ENCODE assay signal across 8 cellular contexts in the genomic region with DNA sequence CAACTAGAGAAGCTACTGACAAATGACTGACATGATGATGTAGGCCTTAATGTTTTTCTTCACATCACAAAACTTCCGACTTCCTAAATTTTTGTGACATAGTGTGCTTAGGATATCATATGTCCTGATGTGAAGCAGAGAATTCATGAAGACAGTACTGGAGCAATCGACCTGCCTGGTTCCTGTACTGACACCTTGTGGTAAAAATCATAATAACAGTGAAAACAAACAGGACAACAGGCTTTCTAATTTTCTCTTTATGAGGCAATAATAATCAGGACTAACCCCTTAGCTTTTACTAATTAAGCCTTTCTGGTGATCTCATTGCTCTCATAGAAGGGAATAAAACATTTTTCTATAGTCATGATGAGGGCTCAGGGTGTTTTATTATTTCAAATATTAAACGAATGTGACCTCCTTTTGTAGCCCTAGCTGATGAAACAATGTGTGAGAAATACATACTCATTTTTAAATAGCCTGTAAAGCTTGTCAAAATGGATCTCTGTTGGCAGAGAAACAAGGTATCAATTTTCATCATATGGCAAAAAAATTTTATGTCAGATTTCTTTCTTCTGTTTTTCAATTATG.
DNase-seq lines count a peak whose midpoint lies in the region; ATAC-seq and TF ChIP-seq lines count a peak whose summit lies in the region.

No MANE protein-coding gene starts in this region.

- H3K36me3 ChIP-seq in endodermal cell (ENCODE audit: control insufficient read depth, insufficient read depth, low read length) = no peaks in the 10 kb centered on the region

- peak; percentile 82 for ATAC-seq in GM18909 (IDR thresholded peaks at IDR 0.05; ENCODE audit: poor library complexity, unreplicated experiment)
- ATAC-seq in GM18517 (IDR thresholded peaks at IDR 0.05; ENCODE audit: unreplicated experiment) = no peak
- no peak for ATAC-seq in HG03196 (IDR thresholded peaks at IDR 0.05; ENCODE audit: unreplicated experiment)

- H3K9me3 Mint-ChIP-seq in CD14-positive monocyte = peaks cover 1 to 8% (median 2%) of the 10 kb centered on the region in 7 donors
- peaks cover 85% of the 10 kb centered on the region for H3K9me3 Mint-ChIP-seq in endodermal cell

- DNase-seq in CD14-positive monocyte (ENCODE audit: low spot score) (no peak), NCI-H446 (lab: John Stamatoyannopoulos, UW) (peak; percentile 2 to 19), endodermal cell (no peak), retinal pigment epithelial cell (ENCODE audit: low read depth) (no peak), mesenteric fat pad (ENCODE audit: low spot score) (no peak)

- H3K27me3 Mint-ChIP-seq in CD14-positive monocyte (ENCODE audit: low read depth in 3 of 3) (peaks cover 0 to 4% (median 0%) of the 10 kb centered on the region in 3 donors), endodermal cell (ENCODE audit: insufficient read depth) (no peaks in the 10 kb centered on the region)

- H3K27ac Mint-ChIP-seq in CD14-positive monocyte (no peak overlapping the region), endodermal cell (no peak overlapping the region)

- TF ChIP-seq CTCF in CD14-positive monocyte (IDR thresholded peaks at IDR 0.05) (peak; percentile 26), endodermal cell (conservative IDR thresholded peaks at IDR 0.05) (peak; percentile 73), retinal pigment epithelial cell (conservative IDR thresholded peaks at IDR 0.05; ENCODE audit: low read depth, low read length) (peak; percentile 44)

- H3K4me3 ChIP-seq in endodermal cell (ENCODE audit: low read length) = no peak overlapping the region
- H3K4me3 ChIP-seq in retinal pigment epithelial cell (ENCODE audit: low read length) = no peak overlapping the region

- H3K36me3 Mint-ChIP-seq in CD14-positive monocyte (no peaks in the 10 kb centered on the region), endodermal cell (ENCODE audit: low read depth) (no peaks in the 10 kb centered on the region)

- no peak overlapping the region for H3K9ac ChIP-seq in endodermal cell (ENCODE audit: extremely low read depth, low read length, poor library complexity, severe bottlenecking)

- no peaks in the 10 kb centered on the region for H3K4me1 ChIP-seq in endodermal cell (ENCODE audit: control insufficient read depth, insufficient read depth, low read length)

- no peaks in the 10 kb centered on the region for H3K9me3 ChIP-seq in endodermal cell (ENCODE audit: control insufficient read depth, low read length)

- H3K4me1 Mint-ChIP-seq in CD14-positive monocyte = no peaks in the 10 kb centered on the region
- no peaks in the 10 kb centered on the region for H3K4me1 Mint-ChIP-seq in endodermal cell

- H3K27ac ChIP-seq in endodermal cell (ENCODE audit: low read depth, low read length) = no peak overlapping the region

- no peak overlapping the region for H3K4me3 Mint-ChIP-seq in CD14-positive monocyte
- no peak overlapping the region for H3K4me3 Mint-ChIP-seq in endodermal cell

- H3K27me3 ChIP-seq in endodermal cell (ENCODE audit: control insufficient read depth, insufficient read depth, low read length, poor library complexity, severe bottlenecking) = no peaks in the 10 kb centered on the region

- intact Hi-C loops in CD14-positive monocyte (cut with micrococcal nuclease) = no loop called here

- 0% methylated on average over 1 of the region's 3 CpGs; no CpG with 5 or more reads in 1 of the 2 experiments for WGBS in endodermal cell (ENCODE audit: insufficient coverage in 1 of 2, insufficient read length in 1 of 2), 2 experiments

Comparison
In these comparisons a context has a peak if more than half of its experiments do, and no peak if none do; other contexts are left out.
1. DNase-seq: peak in NCI-H446 (2 of 2); none in CD14-positive monocyte (single experiment), endodermal cell (single experiment), retinal pigment epithelial cell (single experiment) and mesenteric fat pad (single experiment).
2. Peak in every context shown above with its lines, with median percentiles within 50 percentile points of each other: CTCF ChIP-seq.